ENCODE assay signal across 1 cellular context in genomic region chrX:15500497-15500966, GRCh38.
TF ChIP-seq lines count a peak whose summit lies in the region.

BMX (plus strand) TSS chrX:15500807; CDS start chrX:15508354, 7,547 bp downstream.

TF ChIP-seq in GM23338, 12 proteins besides CTCF, POLR2A, EP300 and RAD21 (continued from another document):
- TF ChIP-seq ZNF462 (CRISPR knock-in tag; IDR thresholded peaks at IDR 0.05): no peak
- TF ChIP-seq ZNF114 (CRISPR knock-in tag; IDR thresholded peaks at IDR 0.05): no peak
- no peak for TF ChIP-seq CREB1 (CRISPR knock-in tag; IDR thresholded peaks at IDR 0.05; ENCODE audit: low read depth)
- no peak for TF ChIP-seq EZH2phosphoT487 (IDR thresholded peaks at IDR 0.05; ENCODE audit: unreplicated experiment)
TF ChIP-seq in GM23338: peak in this region for 0.
